8 cellular contexts compared by ENCODE assay signal in the genomic region with DNA sequence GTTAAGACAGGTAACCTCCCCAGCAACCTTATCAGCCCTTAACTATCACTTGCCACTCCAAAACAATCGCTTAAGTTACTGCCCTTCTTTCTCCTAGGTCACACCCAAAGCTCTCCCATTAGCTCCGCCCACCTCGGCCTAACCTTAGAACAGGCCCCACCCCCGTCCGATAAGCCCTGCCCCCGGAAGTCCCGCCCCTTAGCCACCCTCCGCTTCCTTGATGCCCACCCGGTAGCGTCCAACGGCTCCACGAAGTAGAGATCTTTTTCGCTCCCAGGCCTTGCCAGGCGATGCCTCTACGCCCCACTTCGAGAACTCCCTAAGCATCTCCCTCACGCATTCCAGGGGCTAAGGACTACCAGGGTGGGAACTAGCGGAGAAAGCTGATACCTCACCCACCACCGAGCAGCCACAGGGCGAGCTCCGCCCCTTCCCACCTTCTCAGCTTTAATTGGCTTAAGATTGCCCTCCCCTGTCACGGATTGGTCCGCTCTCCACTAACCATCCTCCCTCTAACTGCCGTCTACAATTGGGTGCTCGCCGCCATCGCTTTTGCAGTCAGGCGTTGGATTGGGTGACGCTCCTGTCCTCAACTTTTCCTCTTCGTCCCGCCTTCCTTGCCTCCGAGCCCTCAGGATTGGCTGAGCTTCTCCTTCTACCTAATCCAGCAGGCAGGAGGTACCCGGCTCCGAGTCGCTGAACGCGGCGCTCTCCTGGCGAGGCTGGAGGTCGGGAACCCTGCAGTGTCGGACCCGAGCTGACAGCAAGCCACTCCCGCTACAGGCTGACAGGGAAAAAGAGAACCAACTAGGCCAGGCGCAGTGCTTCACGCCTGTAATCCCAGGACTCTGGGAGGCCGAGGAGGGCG. TPM values are rescaled to one million over a fixed set of nuclear protein-coding genes. Genes with fewer than 3 reads are reported as not detected.
DNase-seq lines count a peak whose midpoint lies in the region; ATAC-seq and TF ChIP-seq lines count a peak whose summit lies in the region.

A gene (minus strand): TSS at position 425 of the 868 bp plus-strand sequence. CDS start 496 bp downstream, outside the sequence.

- no peak for TF ChIP-seq CTCF in Panc1 (IDR thresholded peaks at IDR 0.05)
- TF ChIP-seq CTCF in esophagus squamous epithelium (IDR thresholded peaks at IDR 0.05) = peak in 4 of 6 experiments; percentile 10 to 42 (median 30)

- no TSS peak for BruUV-seq in Panc1 (replicated peaks; lab: Mats Ljungman, UMichigan)

- intact Hi-C loops in Panc1 (cut with micrococcal nuclease; ENCODE audit: unreplicated experiment) (loop anchor here (5.0 kb wide), 1 partner anchor 418 kb away; no protein-coding TSS in a partner anchor), esophagus squamous epithelium (cut with DNase I) (no loop called here)

- no peaks in the 10 kb centered on the region for H3K27me3 ChIP-seq in Panc1 (ENCODE audit: control insufficient read depth, insufficient read depth, low read length)
- H3K27me3 ChIP-seq in esophagus squamous epithelium = no peaks in the 10 kb centered on the region

- in situ Hi-C loops in Panc1 (cut with HindIII; ENCODE audit: low pct_unique_long_range_greater_than_20kb, low sequenced_read_pairs) = no loop called here

- peak; percentile 94 for ATAC-seq in GM21723 (IDR thresholded peaks at IDR 0.05; ENCODE audit: unreplicated experiment)
- peak; percentile 98 for ATAC-seq in Panc1

- CTCF ChIA-PET in Panc1 (lab: Charles Lee) = interaction anchor here (0.5 to 1.2 kb wide), 6 partner anchors 16 to 106 kb away, joined by 3 to 8 read pairs (median 5); a partner anchor contains a TSS

- no peaks in the 10 kb centered on the region for H3K9me3 ChIP-seq in Panc1 (ENCODE audit: control insufficient read depth, insufficient read depth, low read depth, low read length)
- no peaks in the 10 kb centered on the region for H3K9me3 ChIP-seq in esophagus squamous epithelium

- peak in 2 of 4 donors; percentile 53 to 80 for TF ChIP-seq POLR2A in esophagus squamous epithelium (IDR thresholded peaks at IDR 0.05)

- POLR2A ChIA-PET in Panc1 (lab: Charles Lee) = interaction anchor here (0.6 to 1.6 kb wide), 13 partner anchors 10 to 618 kb away, joined by 3 to 16 read pairs (median 4); a partner anchor contains a TSS

- DNase-seq in DMS53 (lab: John Stamatoyannopoulos, UW) (peak; percentile 100), KG1 (lab: John Stamatoyannopoulos, UW) (peak; percentile 100), Panc1 (ENCODE audit: low read depth, low spot score) (peak; percentile 99), esophagus squamous epithelium (lab: John Stamatoyannopoulos, UW) (peak; percentile 85), myocyte (ENCODE audit: low read depth) (peak; percentile 100)
- peak; percentile 97 to 98 for DNase-seq in activated T-cell treated with anti-CD3 and anti-CD28 coated beads, Interleukin-2, amount 50 U/mL, for 48 hours
- peak; percentile 90 to 97 for DNase-seq in stimulated activated CD8-positive, alpha-beta memory T cell treated with anti-CD3 and anti-CD28 coated beads, Interleukin-7, amount 100 ng/mL, for 48 hours (ENCODE audit: extremely low read depth in 1 of 2, low read depth in 1 of 2)

- 0 to 1% methylated on average over 26 to 27 of the region's 47 CpGs for WGBS in esophagus squamous epithelium, 2 donors

- H3K36me3 ChIP-seq in Panc1 (ENCODE audit: control insufficient read depth, insufficient read depth, low read length) (no peaks in the 10 kb centered on the region), esophagus squamous epithelium (peaks cover 5 to 29% (median 6%) of the 10 kb centered on the region in 3 donors)

- H3K4me1 ChIP-seq in Panc1 (ENCODE audit: control insufficient read depth, insufficient read depth, low read length) (peaks cover 8% of the 10 kb centered on the region; the same call in 1 of the 2 replicates), esophagus squamous epithelium (peaks cover 18 to 53% (median 19%) of the 10 kb centered on the region in 3 donors)

- H3K27ac ChIP-seq in Panc1 (ENCODE audit: low read length) (peak within 1 kb of the TSS; percentile 98), esophagus squamous epithelium (peak within 1 kb of the TSS; percentile 88 to 97 (median 94))

- H3K4me3 ChIP-seq in Panc1 (ENCODE audit: low read depth in 2 of 2, low read length in 2 of 2) (peak within 1 kb of the TSS; percentile 76 to 87), esophagus squamous epithelium (peak within 1 kb of the TSS; percentile 58 to 91 (median 68))

RNA-seq across cellular contexts. Expression of the gene that starts here (rescaled TPM):
- total RNA-seq in Panc1 (2021; ENCODE audit: unreplicated experiment) = 12.9 TPM
- 3.5 TPM for polyA plus RNA-seq in Panc1 (2012; ENCODE audit: insufficient read length)
- total RNA-seq in esophagus squamous epithelium = 1 to 10 TPM; 4.7 to 7.7 (median 6.9) TPM
- 6.6 TPM in 2 replicates for total RNA-seq in myocyte
- polyA plus RNA-seq in myocyte (2012) = 3.7 TPM

Comparison
In these comparisons a context has a peak if more than half of its experiments do, and no peak if none do; other contexts are left out.
1. Peak in every context shown above with its lines: DNase-seq, ATAC-seq, H3K4me3 ChIP-seq and H3K27ac ChIP-seq.